Comparison of ENCODE assay signal across 8 cellular contexts in the genomic region with DNA sequence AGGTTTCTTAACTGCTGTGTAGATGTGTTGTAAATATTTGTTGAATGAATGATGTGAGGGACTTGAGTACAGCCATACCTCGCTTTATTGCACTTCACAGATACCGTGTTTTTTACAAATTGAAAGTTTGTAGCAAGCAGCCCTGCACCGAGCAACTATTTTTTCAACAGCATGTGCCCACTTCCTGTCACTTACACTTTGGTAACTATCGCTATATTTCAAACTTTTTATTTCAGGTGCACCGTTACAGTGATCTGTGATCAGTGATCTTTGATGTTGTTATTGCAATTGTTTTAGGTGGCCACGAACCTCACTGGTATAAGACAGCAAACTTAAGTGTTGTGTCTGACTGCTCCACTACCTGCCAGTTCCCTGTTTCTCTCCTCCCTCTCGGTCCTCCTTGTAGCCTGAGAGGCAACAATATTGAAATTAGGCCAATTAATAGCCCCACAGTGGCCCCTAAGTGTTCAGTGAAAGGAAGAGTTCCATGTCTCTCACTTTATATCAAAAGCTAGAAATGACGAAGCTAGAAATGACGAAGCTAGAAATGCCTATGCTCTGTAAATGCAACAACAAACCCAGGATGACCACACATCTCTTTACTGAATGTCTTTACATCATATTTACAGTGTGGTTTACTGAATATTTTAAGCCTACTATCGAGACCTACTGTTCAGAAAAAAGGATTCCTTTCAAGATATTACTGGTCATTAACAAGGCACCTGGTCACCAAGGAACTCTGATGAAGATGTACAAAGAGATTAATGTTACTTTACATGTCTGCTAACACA. TPM values are rescaled to one million over a fixed set of nuclear protein-coding genes. Genes with fewer than 3 reads are reported as not detected.
DNase-seq lines count a peak whose midpoint lies in the region; ATAC-seq and TF ChIP-seq lines count a peak whose summit lies in the region.

No MANE protein-coding gene starts in this region.

- TF ChIP-seq CTCF in 22Rv1 (IDR thresholded peaks at IDR 0.05) = no peak
- TF ChIP-seq CTCF in HFFc6 (IDR thresholded peaks at IDR 0.05) = no peak
- no peak for TF ChIP-seq CTCF in brain microvascular endothelial cell (IDR thresholded peaks at IDR 0.05; ENCODE audit: low read depth, low read length, missing control alignments)

- H3K36me3 Mint-ChIP-seq in HFFc6 (ENCODE audit: low read depth) = peaks cover 7% of the 10 kb centered on the region

- no peaks in the 10 kb centered on the region for H3K36me3 ChIP-seq in brain microvascular endothelial cell (replicated peaks)

- no peaks in the 10 kb centered on the region for H3K9me3 ChIP-seq in mononuclear cell (ENCODE audit: low read depth, low read length)

- peak overlapping the region; percentile 92 for H3K27ac Mint-ChIP-seq in HFFc6

- no peaks in the 10 kb centered on the region for H3K27me3 Mint-ChIP-seq in HFFc6 (ENCODE audit: insufficient read depth)

- in situ Hi-C loops in brain microvascular endothelial cell (cut with HindIII; ENCODE audit: low pct_ligation_motif_present, low sequenced_read_pairs) = no loop called here

- H3K4me1 ChIP-seq in mononuclear cell (ENCODE audit: insufficient read depth, low read length) = peaks cover 39% of the 10 kb centered on the region

- DNase-seq in HFFc6 = no peak
- no peak for DNase-seq in brain microvascular endothelial cell
- DNase-seq in DMS53 (lab: John Stamatoyannopoulos, UW) = no peak
- no peak for DNase-seq in NCI-H82 (lab: John Stamatoyannopoulos, UW)
- no peak for DNase-seq in NCI-H2171 treated with DMSO at 0.1 percent for 48 hours (lab: John Stamatoyannopoulos, UW)

- H3K27me3 ChIP-seq in brain microvascular endothelial cell (replicated peaks) (no peaks in the 10 kb centered on the region), mononuclear cell (ENCODE audit: insufficient read depth, low read length) (no peaks in the 10 kb centered on the region)

- ATAC-seq in GM21619 (IDR thresholded peaks at IDR 0.05; ENCODE audit: unreplicated experiment) = no peak

- H3K27ac ChIP-seq in 22Rv1 = peak overlapping the region; percentile 85
- no peak overlapping the region for H3K27ac ChIP-seq in brain microvascular endothelial cell

- H3K4me3 ChIP-seq in brain microvascular endothelial cell (ENCODE audit: low read depth, low read length) (peak overlapping the region; percentile 85), mononuclear cell (ENCODE audit: low read length) (peak overlapping the region; percentile 69)

- H3K4me3 Mint-ChIP-seq in HFFc6 = peak overlapping the region; percentile 95

- peaks cover 5% of the 10 kb centered on the region; the same call in 1 of the 2 replicates for H3K9me3 Mint-ChIP-seq in HFFc6

- peaks cover 9% of the 10 kb centered on the region for H3K4me1 Mint-ChIP-seq in HFFc6 (ENCODE audit: low read depth)

RNA-seq across cellular contexts. Expression of a gene that starts 1.0 kb away (rescaled TPM):
- total RNA-seq in HFFc6 (2021; fragmentation: NEBNext Ultra II Directional; extraction: Animal tissue kit (Norgen Biotek cat#: 25700)) = 10 to 100 TPM in 5 of 6 experiments, 1 to 10 TPM in 1; 8.3 to 12.1 (median 11.3) TPM
- 63.2 TPM for total RNA-seq in mononuclear cell

RNA-seq across cellular contexts. Expression of a gene that starts 7.7 kb away (rescaled TPM):
- 10 to 100 TPM; 23.7 to 27.3 (median 25.5) TPM for total RNA-seq in HFFc6 (2021; fragmentation: NEBNext Ultra II Directional; extraction: Animal tissue kit (Norgen Biotek cat#: 25700))
- 21.9 TPM for total RNA-seq in mononuclear cell
